Comparison of ENCODE assay signal across 1 cellular context in genomic region chr2:106953779-106954178, GRCh38.
TF ChIP-seq lines count a peak whose summit lies in the region.

No MANE protein-coding gene starts in this region.

TF ChIP-seq in WTC11, 78 proteins besides CTCF, POLR2A, EP300 and RAD21 (continued from another document):
- TF ChIP-seq GRHL2 (CRISPR knock-in tag; IDR thresholded peaks at IDR 0.05; ENCODE audit: insufficient replicate concordance, severe bottlenecking) (no peak), ZNF423 (CRISPR knock-in tag; IDR thresholded peaks at IDR 0.05) (no peak), ATF6 (CRISPR knock-in tag; IDR thresholded peaks at IDR 0.05) (no peak), ZNF416 (CRISPR knock-in tag; IDR thresholded peaks at IDR 0.05) (no peak), MLX (CRISPR knock-in tag; IDR thresholded peaks at IDR 0.05) (no peak), FOXJ3 (CRISPR knock-in tag; IDR thresholded peaks at IDR 0.05; ENCODE audit: borderline replicate concordance) (no peak)
